1 cellular context compared by ENCODE assay signal in the genomic region with DNA sequence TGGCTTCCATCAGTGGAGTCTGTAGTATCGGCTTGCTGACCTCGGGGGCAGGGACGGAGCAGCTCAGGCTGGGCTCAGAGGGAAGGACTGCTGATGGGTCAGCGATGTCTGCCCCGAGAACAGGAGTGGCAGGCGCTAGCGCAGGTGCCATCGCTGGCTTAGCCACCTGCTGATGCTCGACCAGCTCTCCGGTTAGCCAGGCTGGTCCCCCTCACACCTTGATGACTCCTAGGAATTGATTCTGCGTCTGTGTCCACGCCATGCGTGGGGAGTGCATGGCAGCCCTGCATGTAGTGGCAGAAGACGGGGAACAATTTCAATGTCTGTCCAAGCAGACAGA.
TF ChIP-seq lines count a peak whose summit lies in the region.

No MANE protein-coding gene starts in this region.

TF ChIP-seq in IMR-90, 13 proteins besides CTCF, POLR2A, EP300 and RAD21:
- TF ChIP-seq FOS (IDR thresholded peaks at IDR 0.05; ENCODE audit: low read depth, low read length) (no peak), CHD1 (IDR thresholded peaks at IDR 0.05; ENCODE audit: low read depth, low read length) (no peak), MAZ (IDR thresholded peaks at IDR 0.05; ENCODE audit: borderline replicate concordance, low read depth, low read length) (no peak), MAFK (IDR thresholded peaks at IDR 0.05; ENCODE audit: low read depth, low read length) (no peak), RCOR1 (IDR thresholded peaks at IDR 0.05; ENCODE audit: insufficient replicate concordance, low read length) (no peak), RFX5 (IDR thresholded peaks at IDR 0.05; ENCODE audit: low read depth, low read length) (no peak), SMC3 (IDR thresholded peaks at IDR 0.05; ENCODE audit: low read depth, low read length) (no peak), MXI1 (IDR thresholded peaks at IDR 0.05; ENCODE audit: borderline replicate concordance, low read depth, low read length) (no peak), CEBPB (IDR thresholded peaks at IDR 0.05; ENCODE audit: low read depth, low read length) (no peak)
- TF ChIP-seq, protein P1, sequence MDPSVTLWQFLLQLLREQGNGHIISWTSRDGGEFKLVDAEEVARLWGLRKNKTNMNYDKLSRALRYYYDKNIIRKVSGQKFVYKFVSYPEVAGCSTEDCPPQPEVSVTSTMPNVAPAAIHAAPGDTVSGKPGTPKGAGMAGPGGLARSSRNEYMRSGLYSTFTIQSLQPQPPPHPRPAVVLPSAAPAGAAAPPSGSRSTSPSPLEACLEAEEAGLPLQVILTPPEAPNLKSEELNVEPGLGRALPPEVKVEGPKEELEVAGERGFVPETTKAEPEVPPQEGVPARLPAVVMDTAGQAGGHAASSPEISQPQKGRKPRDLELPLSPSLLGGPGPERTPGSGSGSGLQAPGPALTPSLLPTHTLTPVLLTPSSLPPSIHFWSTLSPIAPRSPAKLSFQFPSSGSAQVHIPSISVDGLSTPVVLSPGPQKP (IDR thresholded peaks at IDR 0.05; ENCODE audit: borderline replicate concordance, low read depth, low read length) = no peak
- TF ChIP-seq, protein P2, sequence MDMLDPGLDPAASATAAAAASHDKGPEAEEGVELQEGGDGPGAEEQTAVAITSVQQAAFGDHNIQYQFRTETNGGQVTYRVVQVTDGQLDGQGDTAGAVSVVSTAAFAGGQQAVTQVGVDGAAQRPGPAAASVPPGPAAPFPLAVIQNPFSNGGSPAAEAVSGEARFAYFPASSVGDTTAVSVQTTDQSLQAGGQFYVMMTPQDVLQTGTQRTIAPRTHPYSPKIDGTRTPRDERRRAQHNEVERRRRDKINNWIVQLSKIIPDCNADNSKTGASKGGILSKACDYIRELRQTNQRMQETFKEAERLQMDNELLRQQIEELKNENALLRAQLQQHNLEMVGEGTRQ (IDR thresholded peaks at IDR 0.05; ENCODE audit: low read depth, low read length) = no peak
